Comparison of ENCODE assay signal across 1 cellular context in genomic region chr5:60795424-60795950, GRCh38. TPM values are rescaled to one million over a fixed set of nuclear protein-coding genes. Genes with fewer than 3 reads are reported as not detected.
"Had no signal": no experiment of that assay in that cellular context is flagged by ENCODE, and none has a peak within 500 bp of the region (broad histone marks: within the 10 kb centered on the region; RNA-seq: fewer than 3 reads in every experiment).

No MANE protein-coding gene starts in this region.

RNA-seq across cellular contexts. Expression of gene ELOVL7, which starts 48.6 kb away (rescaled TPM):
- polyA plus RNA-seq: IMR-90 had no signal
